8 cellular contexts compared by ENCODE assay signal in genomic region chr2:84515788-84516187, GRCh38. TPM values are rescaled to one million over a fixed set of nuclear protein-coding genes. Genes with fewer than 3 reads are reported as not detected.
DNase-seq lines count a peak whose midpoint lies in the region; ATAC-seq and TF ChIP-seq lines count a peak whose summit lies in the region.

No MANE protein-coding gene starts in this region.

- DNase-seq in BE2C (no peak), SK-N-MC (ENCODE audit: low read depth, low spot score) (no peak), epithelial cell of proximal tubule (ENCODE audit: low read depth) (no peak), omental fat pad (ENCODE audit: low spot score) (no peak), HuH-7.5 (ENCODE audit: low spot score) (no peak), foreskin keratinocyte (no peak), NCI-H146 treated with DMSO at 0.1 percent for 48 hours (lab: John Stamatoyannopoulos, UW; ENCODE audit: unreplicated experiment) (no peak)

- H3K27me3 ChIP-seq in BE2C: no peaks in the 10 kb centered on the region
- H3K27me3 ChIP-seq in foreskin keratinocyte: peaks cover 5% of the 10 kb centered on the region

- no peaks in the 10 kb centered on the region for H3K4me1 ChIP-seq in BE2C
- H3K4me1 ChIP-seq in foreskin keratinocyte: no peaks in the 10 kb centered on the region

- H3K4me3 ChIP-seq in BE2C (ENCODE audit: low read depth, low read length) (peak overlapping the region; percentile 28), SK-N-MC (peak overlapping the region; percentile 75), epithelial cell of proximal tubule (ENCODE audit: low read depth, low read length) (peak overlapping the region; percentile 81)

- H3K27ac ChIP-seq in SK-N-MC (no peak overlapping the region), foreskin keratinocyte (no peak overlapping the region)

- TF ChIP-seq CTCF in BE2C (IDR thresholded peaks at IDR 0.05; ENCODE audit: low read depth, low read length) (no peak), epithelial cell of proximal tubule (conservative IDR thresholded peaks at IDR 0.05; ENCODE audit: low read depth, low read length) (no peak), omental fat pad (IDR thresholded peaks at IDR 0.05) (no peak), foreskin keratinocyte (conservative IDR thresholded peaks at IDR 0.05) (no peak)

- no peak overlapping the region for H3K9ac ChIP-seq in SK-N-MC (ENCODE audit: insufficient read length)

- H3K9me3 ChIP-seq in BE2C (no peaks in the 10 kb centered on the region), SK-N-MC (ENCODE audit: low read depth, low read length) (no peaks in the 10 kb centered on the region)

- H3K36me3 ChIP-seq in BE2C: no peaks in the 10 kb centered on the region
- no peaks in the 10 kb centered on the region for H3K36me3 ChIP-seq in SK-N-MC (ENCODE audit: insufficient read depth, low read length)

- peak; percentile 6 for ATAC-seq in omental fat pad (ENCODE audit: low FRiP score)
- ATAC-seq in HG03469 (IDR thresholded peaks at IDR 0.05; ENCODE audit: unreplicated experiment): no peak
- ATAC-seq in foreskin keratinocyte: no peak

RNA-seq across cellular contexts. Expression of gene DNAH6, which starts 0.5 kb away (rescaled TPM):
- not detected for polyA plus RNA-seq in BE2C (2012; ENCODE audit: insufficient read depth, insufficient read length, low read depth)
- total RNA-seq in epithelial cell of proximal tubule: 0.14 and 0.52 TPM in 2 replicates
- 1 to 10 TPM in 2 of 4 donors, under 1 TPM in 2; 0.16 to 1.6 (median 1.2) TPM for total RNA-seq in omental fat pad
- total RNA-seq in foreskin keratinocyte: 0.04 TPM in 1 of 2 replicates, not detected in the other
- polyA plus RNA-seq in foreskin keratinocyte: 0.02 and 0.07 TPM in 2 replicates

RNA-seq across cellular contexts. Expression of gene SUCLG1, which starts 56.7 kb away (rescaled TPM):
- polyA plus RNA-seq in BE2C (2012; ENCODE audit: insufficient read depth, insufficient read length, low read depth): 60.9 TPM
- total RNA-seq in epithelial cell of proximal tubule (52.6 and 78.4 TPM in 2 replicates), omental fat pad (100 to 1,000 TPM in 2 of 4 donors, 10 to 100 TPM in 2; 66.8 to 136 (median 100.0) TPM), foreskin keratinocyte (72.5 and 76.1 TPM in 2 replicates)
- 77.3 and 88.4 TPM in 2 replicates for polyA plus RNA-seq in foreskin keratinocyte

Comparison
In these comparisons a context has a peak if more than half of its experiments do, and no peak if none do; other contexts are left out.
1. H3K4me3 ChIP-seq: peak in every context shown above with its lines; median percentile 81 in epithelial cell of proximal tubule; 75 in SK-N-MC; 28 in BE2C.